ENCODE assay signal across 12 cellular contexts in genomic region chr3:157533298-157533870, GRCh38. TPM values are rescaled to one million over a fixed set of nuclear protein-coding genes. Genes with fewer than 3 reads are reported as not detected.
A peak's percentile ranks its signal among the peaks of the same experiment; 100 is the strongest.
DNase-seq lines count a peak whose midpoint lies in the region; ATAC-seq and TF ChIP-seq lines count a peak whose summit lies in the region.
"Had no signal": no experiment of that assay in that cellular context is flagged by ENCODE, and none has a peak within 500 bp of the region (broad histone marks: within the 10 kb centered on the region; RNA-seq: fewer than 3 reads in every experiment).

No MANE protein-coding gene starts in this region.

- no peak overlapping the region for H3K4me3 Mint-ChIP-seq in activated T-cell treated with anti-CD3 and anti-CD28 coated beads, Interleukin-2, amount 50 U/mL, for 72 hours
- H3K4me3 Mint-ChIP-seq: activated CD4-positive, alpha-beta T cell treated with anti-CD3 and anti-CD28 coated beads, Interleukin-2, amount 10 ng/mL, durations not matched to agents 7 days and 5 days had no signal

- peak; percentile 73 for DNase-seq in GM04504 (ENCODE audit: low read depth)
- DNase-seq in RPMI7951 (ENCODE audit: low read depth), result peak; percentile 89
- DNase-seq in epithelial cell of esophagus (ENCODE audit: low read depth), result peak; percentile 53
- DNase-seq in osteoblast (ENCODE audit: insufficient read length, low spot score, missing footprints), result peak; percentile 84
- DNase-seq in GM10248 (ENCODE audit: extremely low spot score), result no peak
- no peak for DNase-seq in COLO668 (lab: John Stamatoyannopoulos, UW; ENCODE audit: unreplicated experiment)
- no peak for DNase-seq in activated T-cell treated with anti-CD3 and anti-CD28 coated beads, Interleukin-2, amount 50 U/mL, for 72 hours
- DNase-seq in HT-29 (ENCODE audit: low spot score), result no peak
- DNase-seq: activated naive CD4-positive, alpha-beta T cell had no signal

- H3K9me3 ChIP-seq in osteoblast (ENCODE audit: low read depth, low read length), result no peaks in the 10 kb centered on the region
- H3K9me3 ChIP-seq: gastroesophageal sphincter, neutrophil had no signal

- H3K4me1 Mint-ChIP-seq in activated T-cell treated with anti-CD3 and anti-CD28 coated beads, Interleukin-2, amount 50 U/mL, for 72 hours (ENCODE audit: low read depth), result no peaks in the 10 kb centered on the region
- H3K4me1 Mint-ChIP-seq: activated CD4-positive, alpha-beta T cell treated with anti-CD3 and anti-CD28 coated beads, Interleukin-2, amount 10 ng/mL, durations not matched to agents 7 days and 5 days had no signal

- H3K4me3 ChIP-seq in epithelial cell of esophagus (ENCODE audit: low read length) (no peak overlapping the region), osteoblast (ENCODE audit: insufficient read depth, low read length) (peak overlapping the region; percentile 70)
- H3K4me3 ChIP-seq: gastroesophageal sphincter had no signal

- peak overlapping the region; percentile 90 for H3K27ac ChIP-seq in osteoblast (ENCODE audit: low read depth, low read length)
- H3K27ac ChIP-seq: gastroesophageal sphincter, neutrophil had no signal

- H3K4me1 ChIP-seq in osteoblast (ENCODE audit: insufficient read depth, low read length), result peaks cover 57% of the 10 kb centered on the region

- POLR2A ChIA-PET in GM10248 (lab: Yijun Ruan, JAX), result interaction anchor here (1.1 kb wide), 1 partner anchor 39 kb away, joined by 3 read pairs; no protein-coding TSS in a partner anchor

- H3K36me3 Mint-ChIP-seq in activated T-cell treated with anti-CD3 and anti-CD28 coated beads, Interleukin-2, amount 50 U/mL, for 72 hours (ENCODE audit: insufficient read depth in 2 of 2), result no peaks in the 10 kb centered on the region

- H3K27me3 ChIP-seq in osteoblast (ENCODE audit: insufficient read depth, low read length), result no peaks in the 10 kb centered on the region
- H3K27me3 ChIP-seq: gastroesophageal sphincter, neutrophil had no signal

- peak overlapping the region; percentile 85 for H3K4me2 ChIP-seq in osteoblast (ENCODE audit: insufficient read depth, low read length)

- H3K27ac Mint-ChIP-seq in activated T-cell treated with anti-CD3 and anti-CD28 coated beads, Interleukin-2, amount 50 U/mL, for 72 hours, result no peak overlapping the region
- H3K27ac Mint-ChIP-seq: activated CD4-positive, alpha-beta T cell treated with anti-CD3 and anti-CD28 coated beads, Interleukin-2, amount 10 ng/mL, durations not matched to agents 7 days and 5 days had no signal

- H3K9me3 Mint-ChIP-seq in activated T-cell treated with anti-CD3 and anti-CD28 coated beads, Interleukin-2, amount 50 U/mL, for 72 hours, result no peaks in the 10 kb centered on the region
- H3K9me3 Mint-ChIP-seq: activated CD4-positive, alpha-beta T cell treated with anti-CD3 and anti-CD28 coated beads, Interleukin-2, amount 10 ng/mL, durations not matched to agents 7 days and 5 days had no signal

- CTCF ChIA-PET in GM10248 (lab: Yijun Ruan, JAX), result interaction anchor here (0.8 to 9.1 kb wide), 29 partner anchors 7 to 1036 kb away, joined by 3 to 174 read pairs (median 5); partner anchors contain the start of gene MLF1

- H3K79me2 ChIP-seq in osteoblast (ENCODE audit: insufficient read depth, low read length), result peaks cover 28% of the 10 kb centered on the region

- peaks cover 10% of the 10 kb centered on the region for H3K27me3 Mint-ChIP-seq in activated T-cell treated with anti-CD3 and anti-CD28 coated beads, Interleukin-2, amount 50 U/mL, for 72 hours (ENCODE audit: low read depth)

- H3K36me3 ChIP-seq in osteoblast (ENCODE audit: insufficient read depth, low read length), result no peaks in the 10 kb centered on the region
- H3K36me3 ChIP-seq: gastroesophageal sphincter, neutrophil had no signal

- TF ChIP-seq CTCF in epithelial cell of esophagus (IDR thresholded peaks at IDR 0.05; ENCODE audit: insufficient read depth, low read depth, low read length, missing control alignments) (no peak), osteoblast (IDR thresholded peaks at IDR 0.05; ENCODE audit: extremely low read depth, low read depth, low read length) (no peak), GM10248 (IDR thresholded peaks at IDR 0.05; ENCODE audit: control extremely low read depth, extremely low read depth, low read depth, missing control alignments) (no peak)

- H4K20me1 ChIP-seq in osteoblast (ENCODE audit: insufficient read depth, low read length), result no peaks in the 10 kb centered on the region

- peak overlapping the region; percentile 88 for H2AFZ ChIP-seq in osteoblast (ENCODE audit: low read length)

- ATAC-seq in activated T-cell treated with anti-CD3 and anti-CD28 coated beads, Interleukin-2, amount 50 U/mL, for 72 hours (replicated peaks in 1 of 2), result no peak

RNA-seq across cellular contexts. Expression of gene VEPH1, which starts 30.2 kb away (rescaled TPM):
- 85.5 and 91.9 TPM in 2 replicates for total RNA-seq in RPMI7951 (2014; rRNA removed; shearing (Covaris generic))
- 23.2 and 25.3 TPM in 2 replicates for total RNA-seq in osteoblast
- not detected for total RNA-seq in activated T-cell treated with anti-CD3 and anti-CD28 coated beads, Interleukin-2, amount 50 U/mL, for 72 hours
- not detected in 2 replicates for total RNA-seq in HT-29 (2014; rRNA removed; shearing (Covaris generic))
- total RNA-seq: activated CD4-positive, alpha-beta T cell treated with anti-CD3 and anti-CD28 coated beads, Interleukin-2, amount 10 ng/mL, durations not matched to agents 7 days and 5 days had no signal

Comparison
In these comparisons a context has a peak if more than half of its experiments do, and no peak if none do; other contexts are left out.
1. DNase-seq: peak in GM04504 (single experiment), RPMI7951 (single experiment), epithelial cell of esophagus (single experiment) and osteoblast (single experiment); none in GM10248 (single experiment), COLO668 (single experiment), activated T-cell treated with anti-CD3 and anti-CD28 coated beads, Interleukin-2, amount 50 U/mL, for 72 hours (0 of 2) and HT-29 (single experiment).
2. RNA of gene VEPH1, which starts 30.2 kb away (total RNA-seq): 85.5 to 91.9 TPM in RPMI7951 and 23.2 to 25.3 TPM in osteoblast; not detected in HT-29 and not detected in activated T-cell treated with anti-CD3 and anti-CD28 coated beads, Interleukin-2, amount 50 U/mL, for 72 hours; every median in the first group is over 10 times any median in the second.